In the genomic region with DNA sequence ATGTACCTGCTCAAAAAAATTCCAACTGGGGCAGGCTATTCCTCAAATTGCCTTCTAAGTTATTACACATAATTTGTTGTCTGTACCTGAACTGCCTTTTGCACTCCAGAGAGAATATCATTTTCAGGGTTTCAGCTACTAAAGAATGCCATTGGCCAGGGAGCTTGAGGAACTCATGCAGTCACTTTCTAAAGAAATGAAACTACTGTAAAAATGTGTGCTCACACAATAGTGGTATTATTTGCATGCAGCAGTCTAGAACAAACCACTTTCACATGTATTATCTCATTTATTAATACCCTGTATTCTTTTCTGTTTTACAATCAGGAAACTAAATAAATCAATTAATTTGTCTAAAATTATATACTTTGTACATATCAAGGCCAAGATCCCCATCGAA, we compare ENCODE assay signal across 1 cellular context.
TF ChIP-seq lines count a peak whose summit lies in the region.

No MANE protein-coding gene starts in this region.

TF ChIP-seq in GM12878, 131 proteins besides CTCF, POLR2A, EP300 and RAD21 (continued from another document):
- TF ChIP-seq, protein P1, sequence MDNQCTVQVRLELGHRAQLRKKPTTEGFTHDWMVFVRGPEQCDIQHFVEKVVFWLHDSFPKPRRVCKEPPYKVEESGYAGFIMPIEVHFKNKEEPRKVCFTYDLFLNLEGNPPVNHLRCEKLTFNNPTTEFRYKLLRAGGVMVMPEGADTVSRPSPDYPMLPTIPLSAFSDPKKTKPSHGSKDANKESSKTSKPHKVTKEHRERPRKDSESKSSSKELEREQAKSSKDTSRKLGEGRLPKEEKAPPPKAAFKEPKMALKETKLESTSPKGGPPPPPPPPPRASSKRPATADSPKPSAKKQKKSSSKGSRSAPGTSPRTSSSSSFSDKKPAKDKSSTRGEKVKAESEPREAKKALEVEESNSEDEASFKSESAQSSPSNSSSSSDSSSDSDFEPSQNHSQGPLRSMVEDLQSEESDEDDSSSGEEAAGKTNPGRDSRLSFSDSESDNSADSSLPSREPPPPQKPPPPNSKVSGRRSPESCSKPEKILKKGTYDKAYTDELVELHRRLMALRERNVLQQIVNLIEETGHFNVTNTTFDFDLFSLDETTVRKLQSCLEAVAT (IDR thresholded peaks at IDR 0.05): no peak
- TF ChIP-seq, protein P2, sequence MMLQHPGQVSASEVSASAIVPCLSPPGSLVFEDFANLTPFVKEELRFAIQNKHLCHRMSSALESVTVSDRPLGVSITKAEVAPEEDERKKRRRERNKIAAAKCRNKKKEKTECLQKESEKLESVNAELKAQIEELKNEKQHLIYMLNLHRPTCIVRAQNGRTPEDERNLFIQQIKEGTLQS (IDR thresholded peaks at IDR 0.05; ENCODE audit: borderline replicate concordance, extremely low read depth, low read depth, low read length): no peak
- TF ChIP-seq MEF2A (IDR thresholded peaks at IDR 0.05; ENCODE audit: insufficient read depth, low read depth, low read length): no peak
- TF ChIP-seq, protein P3, sequence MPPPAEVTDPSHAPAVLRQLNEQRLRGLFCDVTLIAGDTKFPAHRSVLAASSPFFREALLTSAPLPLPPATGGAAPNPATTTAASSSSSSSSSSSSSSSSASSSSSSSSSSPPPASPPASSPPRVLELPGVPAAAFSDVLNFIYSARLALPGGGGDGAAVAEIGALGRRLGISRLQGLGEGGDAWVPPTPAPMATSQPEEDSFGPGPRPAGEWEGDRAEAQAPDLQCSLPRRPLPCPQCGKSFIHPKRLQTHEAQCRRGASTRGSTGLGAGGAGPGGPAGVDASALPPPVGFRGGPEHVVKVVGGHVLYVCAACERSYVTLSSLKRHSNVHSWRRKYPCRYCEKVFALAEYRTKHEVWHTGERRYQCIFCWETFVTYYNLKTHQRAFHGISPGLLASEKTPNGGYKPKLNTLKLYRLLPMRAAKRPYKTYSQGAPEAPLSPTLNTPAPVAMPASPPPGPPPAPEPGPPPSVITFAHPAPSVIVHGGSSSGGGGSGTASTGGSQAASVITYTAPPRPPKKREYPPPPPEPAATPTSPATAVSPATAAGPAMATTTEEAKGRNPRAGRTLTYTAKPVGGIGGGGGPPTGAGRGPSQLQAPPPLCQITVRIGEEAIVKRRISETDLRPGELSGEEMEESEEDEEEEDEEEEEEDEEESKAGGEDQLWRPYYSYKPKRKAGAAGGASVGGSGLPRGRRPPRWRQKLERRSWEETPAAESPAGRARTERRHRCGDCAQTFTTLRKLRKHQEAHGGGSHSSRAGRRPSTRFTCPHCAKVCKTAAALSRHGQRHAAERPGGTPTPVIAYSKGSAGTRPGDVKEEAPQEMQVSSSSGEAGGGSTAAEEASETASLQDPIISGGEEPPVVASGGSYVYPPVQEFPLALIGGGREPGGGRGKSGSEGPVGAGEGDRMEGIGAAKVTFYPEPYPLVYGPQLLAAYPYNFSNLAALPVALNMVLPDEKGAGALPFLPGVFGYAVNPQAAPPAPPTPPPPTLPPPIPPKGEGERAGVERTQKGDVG (CRISPR knock-in tag; IDR thresholded peaks at IDR 0.05): no peak
- TF ChIP-seq RUNX3 (IDR thresholded peaks at IDR 0.05; ENCODE audit: low read length): peak; percentile 22; the same call in 1 of the 2 replicates
- no peak for TF ChIP-seq SIN3A (IDR thresholded peaks at IDR 0.05; ENCODE audit: low read depth, low read length)
- TF ChIP-seq EED (IDR thresholded peaks at IDR 0.05; ENCODE audit: low read depth): no peak
- TF ChIP-seq POU2F2 (IDR thresholded peaks at IDR 0.05; ENCODE audit: borderline replicate concordance, low read depth, low read length): 0 out of 3 replicates have a peak, but pooled peaks have one; percentile 44
